Comparison of ENCODE assay signal across 15 cellular contexts in genomic region chr7:152341914-152342236, GRCh38.
DNase-seq lines count a peak whose midpoint lies in the region; ATAC-seq, FAIRE-seq and TF ChIP-seq lines count a peak whose summit lies in the region.
"Had no signal": no experiment of that assay in that cellular context is flagged by ENCODE, and none has a peak within 500 bp of the region (broad histone marks: within the 10 kb centered on the region; RNA-seq: fewer than 3 reads in every experiment).

No MANE protein-coding gene starts in this region.

- peaks cover 99% of the 10 kb centered on the region for H4K20me1 ChIP-seq in BLaER1

- peak overlapping the region; percentile 61 for H3K4me2 ChIP-seq in BLaER1
- H3K4me2 ChIP-seq: SK-N-SH had no signal

- DNase-seq in GM19239 (ENCODE audit: insufficient read length, low spot score), result no peak
- DNase-seq in psoas muscle, result no peak
- no peak for DNase-seq in stimulated activated CD4-positive, alpha-beta T cell treated with anti-CD3 and anti-CD28 coated beads, Interleukin-4, amount 100 ng/mL, for 4 hours
- DNase-seq: CD8-positive, alpha-beta memory T cell; GF-D8; NCI-H1048; NCI-H1417 treated with DMSO at 0.1 percent for 48 hours; NCI-H187 treated with DMSO at 0.1 percent for 48 hours; SIG-M5 had no signal

- H3K4me1 ChIP-seq in BLaER1 (peaks cover 41% of the 10 kb centered on the region), psoas muscle (peaks cover 74% of the 10 kb centered on the region)

- H3K36me3 ChIP-seq in BLaER1 (peaks cover 26% of the 10 kb centered on the region), psoas muscle (ENCODE audit: insufficient read depth in 1 of 2, low read depth in 1 of 2) (no peaks in the 10 kb centered on the region)
- H3K36me3 ChIP-seq: MG63 had no signal

- peak; percentile 21 for FAIRE-seq in GM19239 (lab: Jason Lieb, UNC)

- H3K9ac ChIP-seq in BLaER1, result no peak overlapping the region
- H3K9ac ChIP-seq: SK-N-SH had no signal

- intact Hi-C loops in psoas muscle (cut with DNase I), result no loop called here

- TF ChIP-seq CTCF in VCaP (conservative IDR thresholded peaks at IDR 0.05) (no peak), psoas muscle (IDR thresholded peaks at IDR 0.05) (no peak)

- H3K4me3 ChIP-seq in BLaER1 (no peak overlapping the region), psoas muscle (peak overlapping the region; percentile 37)
- H3K4me3 ChIP-seq: MG63 had no signal

- 78 to 87% (median 82%) methylated on average over 2 of the region's 2 CpGs for WGBS in psoas muscle, 3 donors

- H3K9me3 ChIP-seq in BLaER1 (peaks cover 10% of the 10 kb centered on the region; the same call in 1 of the 2 replicates), psoas muscle (no peaks in the 10 kb centered on the region)
- H3K9me3 ChIP-seq: MG63, SK-N-SH had no signal

- ATAC-seq in psoas muscle (no peak), HG03280 (IDR thresholded peaks at IDR 0.05; ENCODE audit: unreplicated experiment) (no peak), HG03342 (IDR thresholded peaks at IDR 0.05; ENCODE audit: unreplicated experiment) (no peak)

- no peak overlapping the region for H3K27ac ChIP-seq in BLaER1
- peak overlapping the region; percentile 37; the same call in 1 of the 2 replicates for H3K27ac ChIP-seq in VCaP
- H3K27ac ChIP-seq in psoas muscle, result peak overlapping the region; percentile 71

- H3K27me3 ChIP-seq in BLaER1 (no peaks in the 10 kb centered on the region), psoas muscle (ENCODE audit: insufficient read depth in 3 of 3, low read length in 2 of 3) (no peaks in the 10 kb centered on the region)
- H3K27me3 ChIP-seq: MG63 had no signal
